20 cellular contexts compared by ENCODE assay signal in the genomic region with DNA sequence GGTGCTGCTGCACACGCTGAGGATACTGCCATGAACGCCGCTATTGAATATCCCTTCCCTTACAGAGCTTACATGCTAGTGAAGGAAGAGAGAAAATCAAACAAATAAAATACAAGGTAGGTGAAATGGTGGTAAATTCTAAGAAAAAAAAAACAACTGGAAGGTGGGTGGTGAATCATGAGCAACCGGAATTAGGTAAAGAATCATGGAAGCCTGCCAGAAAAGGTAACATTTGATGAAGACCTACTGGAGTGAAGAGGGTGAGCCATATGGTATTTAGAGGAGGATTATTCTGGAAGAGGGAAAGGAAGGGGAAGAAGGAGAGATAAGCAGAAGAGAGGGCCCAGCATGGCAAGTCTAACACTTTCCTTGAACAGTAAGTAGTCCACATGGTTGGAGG.
"Had no signal": no experiment of that assay in that cellular context is flagged by ENCODE, and none has a peak within 500 bp of the region (broad histone marks: within the 10 kb centered on the region; RNA-seq: fewer than 3 reads in every experiment).

No MANE protein-coding gene starts in this region.

- H3K4me1 ChIP-seq: gastrocnemius medialis, left lung, pancreas, right lobe of liver, transverse colon, upper lobe of right lung, uterus had no signal

- DNase-seq: dorsolateral prefrontal cortex; effector CD4-positive, alpha-beta T cell; foreskin fibroblast; gastrocnemius medialis; head of caudate nucleus; left cardiac atrium; left lung; natural killer cell; pancreas; right lobe of liver; small intestine; stimulated activated CD4-positive, alpha-beta T cell treated with anti-CD3 and anti-CD28 coated beads, Interleukin-15, amount 100 ng/mL, for 24 hours; stimulated activated CD4-positive, alpha-beta T cell treated with anti-CD3 and anti-CD28 coated beads, Interleukin-2, amount 100 ng/mL, for 48 hours; stimulated activated naive B cell treated with anti-CD40 and anti-IgM and Interleukin-4, amounts not matched to agents 10 μg/mL and 1 μg/mL and 100 μg/mL, for 72 hours; transverse colon; upper lobe of right lung; uterus had no signal

- H3K27me3 ChIP-seq: gastrocnemius medialis, left lung, neutrophil, pancreas, right lobe of liver, transverse colon, upper lobe of right lung, uterus had no signal

- H3K4me3 ChIP-seq: dorsolateral prefrontal cortex, gastrocnemius medialis, left lung, pancreas, right lobe of liver, thoracic aorta, transverse colon, upper lobe of right lung, uterus had no signal

- H3K27ac ChIP-seq: dorsolateral prefrontal cortex, epithelial cell of prostate, gastrocnemius medialis, left lung, neutrophil, pancreas, right lobe of liver, thoracic aorta, transverse colon, upper lobe of right lung, uterus had no signal

- H3K36me3 ChIP-seq: gastrocnemius medialis, left lung, neutrophil, pancreas, right lobe of liver, thoracic aorta, transverse colon, upper lobe of right lung, uterus had no signal

- H3K9me3 ChIP-seq: gastrocnemius medialis, neutrophil, pancreas, right lobe of liver, thoracic aorta, transverse colon, upper lobe of right lung, uterus had no signal
